Comparison of ENCODE assay signal across 21 cellular contexts in the genomic region with DNA sequence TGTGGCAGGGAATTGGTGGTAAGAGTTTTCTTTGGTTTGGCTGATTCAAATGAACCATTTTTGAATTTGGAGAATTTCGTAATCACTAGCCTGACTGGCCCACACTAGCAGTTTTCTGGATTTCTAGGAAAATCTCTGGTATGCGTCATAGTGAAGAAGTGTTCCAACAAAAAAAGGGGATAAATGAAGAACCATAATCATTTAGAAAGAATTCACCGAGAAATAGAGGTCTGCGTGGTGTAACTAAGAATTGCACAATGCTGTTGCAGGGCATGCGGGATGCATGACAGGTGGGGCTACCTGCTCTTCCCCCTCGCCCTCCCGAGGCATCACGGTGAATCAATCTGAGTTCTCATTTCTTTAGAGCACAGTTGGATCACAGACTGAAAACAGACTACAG.
DNase-seq lines count a peak whose midpoint lies in the region; ATAC-seq and TF ChIP-seq lines count a peak whose summit lies in the region.
"Had no signal": no experiment of that assay in that cellular context is flagged by ENCODE, and none has a peak within 500 bp of the region (broad histone marks: within the 10 kb centered on the region; RNA-seq: fewer than 3 reads in every experiment).

No MANE protein-coding gene starts in this region.

- no peaks in the 10 kb centered on the region for H3K4me1 Mint-ChIP-seq in CD4-positive, alpha-beta T cell (ENCODE audit: low read depth)
- H3K4me1 Mint-ChIP-seq: natural killer cell had no signal

- H3K36me3 ChIP-seq in IMR-90 (ENCODE audit: control insufficient read depth, insufficient read depth, low read length), result no peaks in the 10 kb centered on the region
- H3K36me3 ChIP-seq: BLaER1 treated with 17β-estradiol and CSF1 and Interleukin-3, amounts not matched to agents 10 nM and 100 nM; tibial nerve had no signal

- H2AK5ac ChIP-seq in IMR-90 (ENCODE audit: low read depth, low read length), result peak overlapping the region; percentile 63

- H2AFZ ChIP-seq in IMR-90 (replicated peaks; ENCODE audit: low read length, poor library complexity), result no peak overlapping the region

- H3K56ac ChIP-seq in IMR-90 (ENCODE audit: extremely low read depth, insufficient read depth, low read length), result no peak overlapping the region

- H2BK5ac ChIP-seq in IMR-90 (ENCODE audit: low read depth, low read length, poor library complexity, severe bottlenecking), result peak overlapping the region; percentile 83

- H3K14ac ChIP-seq in IMR-90 (replicated peaks; ENCODE audit: low read depth, low read length), result no peak overlapping the region

- peaks cover 0 to 14% of the 10 kb centered on the region in 2 experiments; a peak in 1 of 4 replicates for H3K79me1 ChIP-seq in IMR-90 (ENCODE audit: low read depth in 1 of 2, low read length in 2 of 2)

- DNase-seq in EH (ENCODE audit: low read depth) (peak; percentile 73), IMR-90 (peak; percentile 66), fibroblast of peridontal ligament (ENCODE audit: extremely low read depth) (peak; percentile 91), sciatic nerve (ENCODE audit: low spot score) (no peak)
- no peak for DNase-seq in CD4-positive, alpha-beta T cell
- DNase-seq: activated CD4-positive, alpha-beta T cell treated with anti-CD3 and anti-CD28 coated beads, Interleukin-2, amount 50 U/mL, for 1 hour; activated CD8-positive, alpha-beta memory T cell treated with anti-CD3 and anti-CD28 coated beads, Interleukin-2, amount 50 U/mL, for 4 hours; kidney glomerular epithelial cell; mesendoderm; natural killer cell; NCI-H187; posterior cingulate gyrus; small intestine; stimulated activated CD4-positive, alpha-beta T cell treated with anti-CD3 and anti-CD28 coated beads, Interleukin-2, amount 100 ng/mL, for 48 hours; stimulated activated naive CD8-positive, alpha-beta T cell treated with anti-CD3 and anti-CD28 coated beads, Interleukin-15, Interleukin-2, amounts not matched to agents 100 U/mL and 50 U/mL, for 24 hours had no signal

- TF ChIP-seq POLR2A in IMR-90 (IDR thresholded peaks at IDR 0.05; ENCODE audit: low read depth, low read length), result no peak

- H2BK120ac ChIP-seq in IMR-90 (ENCODE audit: low read depth, low read length), result peak overlapping the region; percentile 72; the same call in 1 of the 2 replicates

- no peak overlapping the region for H2AK9ac ChIP-seq in IMR-90 (replicated peaks; ENCODE audit: low read depth, low read length, poor library complexity)

- H2BK20ac ChIP-seq in IMR-90 (ENCODE audit: low read depth, low read length), result peak overlapping the region; percentile 81; the same call in 1 of the 2 replicates

- H2BK15ac ChIP-seq in IMR-90 (ENCODE audit: low read depth, low read length), result peak overlapping the region; percentile 42; the same call in 1 of the 3 replicates

- TF ChIP-seq CTCF in IMR-90 (conservative IDR thresholded peaks at IDR 0.05; ENCODE audit: low read depth, low read length), result no peak
- TF ChIP-seq CTCF in CD4-positive, alpha-beta T cell (IDR thresholded peaks at IDR 0.05), result no peak

- H3K9ac ChIP-seq in IMR-90 (ENCODE audit: low read depth, low read length), result no peak overlapping the region
- H3K9ac ChIP-seq: BLaER1 treated with 17β-estradiol and CSF1 and Interleukin-3, amounts not matched to agents 10 nM and 100 nM had no signal

- ATAC-seq in IMR-90 (ENCODE audit: low read depth) (no peak), sciatic nerve (peak; percentile 85), GM18502 (IDR thresholded peaks at IDR 0.05; ENCODE audit: poor library complexity, unreplicated experiment) (no peak), HG03280 (IDR thresholded peaks at IDR 0.05; ENCODE audit: unreplicated experiment) (no peak)
- no peak for ATAC-seq in CD4-positive, alpha-beta T cell (ENCODE audit: poor library complexity)
- ATAC-seq: K562; natural killer cell; stimulated activated naive CD8-positive, alpha-beta T cell treated with anti-CD3 and anti-CD28 coated beads, Interleukin-15, Interleukin-2, amounts not matched to agents 100 U/mL and 50 U/mL, for 24 hours had no signal

- H3K23ac ChIP-seq in IMR-90 (ENCODE audit: low read depth, low read length), result no peak overlapping the region

- no peak overlapping the region for H3K4me2 ChIP-seq in IMR-90 (ENCODE audit: low read depth, low read length)
- H3K4me2 ChIP-seq: BLaER1 treated with 17β-estradiol and CSF1 and Interleukin-3, amounts not matched to agents 10 nM and 100 nM had no signal

- peaks cover 16% of the 10 kb centered on the region for H3K9me1 ChIP-seq in IMR-90 (ENCODE audit: insufficient read depth, low read length)

- intact Hi-C loops in IMR-90 (cut with micrococcal nuclease), result no loop called here
- intact Hi-C loops in sciatic nerve (cut with DNase I), result no loop called here
- intact Hi-C loops in CD4-positive, alpha-beta T cell (cut with DNase I, micrococcal nuclease), result no loop called here

- H4K20me1 ChIP-seq in IMR-90 (ENCODE audit: insufficient read depth, low read length), result no peaks in the 10 kb centered on the region
- H4K20me1 ChIP-seq: BLaER1 treated with 17β-estradiol and CSF1 and Interleukin-3, amounts not matched to agents 10 nM and 100 nM had no signal

- peak overlapping the region; percentile 84 for H4K5ac ChIP-seq in IMR-90 (ENCODE audit: low read depth, low read length)

- CTCF ChIA-PET in IMR-90 (lab: Yijun Ruan, JAX), result no interaction called here
- CTCF ChIA-PET in CD4-positive, alpha-beta T cell (lab: Charles Lee), result no interaction called here

- H3K4me3 Mint-ChIP-seq in CD4-positive, alpha-beta T cell, result no peak overlapping the region
- H3K4me3 Mint-ChIP-seq: natural killer cell; T-helper 1 cell treated with Interleukin-12 subunit alpha and Interleukin-12 subunit beta and Interleukin-4 antibody, amounts not matched to agents 30 μg/mL and 1 μg/mL, for 36 hours had no signal

- no peaks in the 10 kb centered on the region for H3K36me3 Mint-ChIP-seq in CD4-positive, alpha-beta T cell (ENCODE audit: low read depth)
- H3K36me3 Mint-ChIP-seq: natural killer cell had no signal

- in situ Hi-C loops in IMR-90 (cut with MboI; ENCODE audit: low sequenced_read_pairs), result no loop called here

- POLR2A ChIA-PET in IMR-90 (lab: Charles Lee; ENCODE audit: unreplicated experiment), result no interaction called here
- POLR2A ChIA-PET in CD4-positive, alpha-beta T cell (lab: Charles Lee), result no interaction called here

- peak overlapping the region; percentile 61; the same call in 1 of the 2 replicates for H3K27ac ChIP-seq in IMR-90 (ENCODE audit: insufficient read depth, low read length)
- H3K27ac ChIP-seq in CD4-positive, alpha-beta T cell (ENCODE audit: low read depth, low read length), result no peak overlapping the region
- H3K27ac ChIP-seq: BLaER1 treated with 17β-estradiol and CSF1 and Interleukin-3, amounts not matched to agents 10 nM and 100 nM; tibial nerve had no signal

- H3K27me3 Mint-ChIP-seq in CD4-positive, alpha-beta T cell, result no peaks in the 10 kb centered on the region

- no peaks in the 10 kb centered on the region for H3K9me3 ChIP-seq in IMR-90 (ENCODE audit: control insufficient read depth, insufficient read depth, low read length)
- no peaks in the 10 kb centered on the region for H3K9me3 ChIP-seq in CD4-positive, alpha-beta T cell (ENCODE audit: control insufficient read depth, low read length)
- H3K9me3 ChIP-seq: BLaER1 treated with 17β-estradiol and CSF1 and Interleukin-3, amounts not matched to agents 10 nM and 100 nM; tibial nerve had no signal

- peaks cover 6% of the 10 kb centered on the region for H3K9me3 Mint-ChIP-seq in CD4-positive, alpha-beta T cell
- H3K9me3 Mint-ChIP-seq: T-helper 1 cell treated with Interleukin-12 subunit alpha and Interleukin-12 subunit beta and Interleukin-4 antibody, amounts not matched to agents 30 μg/mL and 1 μg/mL, for 36 hours had no signal

- no peak overlapping the region for H3K4me3 ChIP-seq in IMR-90 (ENCODE audit: insufficient read depth, low read depth, low read length)
- H3K4me3 ChIP-seq: BLaER1 treated with 17β-estradiol and CSF1 and Interleukin-3, amounts not matched to agents 10 nM and 100 nM; K562; tibial nerve had no signal

- H4K8ac ChIP-seq in IMR-90 (ENCODE audit: low read depth in 2 of 2, low read length in 2 of 2), result no peak overlapping the region; a peak in 1 of 4 replicates

- dilution Hi-C loops in IMR-90 (cut with HindIII; ENCODE audit: low sequenced_read_pairs, unreplicated experiment), result no loop called here

- H3K27me3 ChIP-seq in IMR-90 (ENCODE audit: control insufficient read depth, insufficient read depth, low read length), result no peaks in the 10 kb centered on the region
- H3K27me3 ChIP-seq in CD4-positive, alpha-beta T cell (ENCODE audit: control insufficient read depth, insufficient read depth, low read length), result no peaks in the 10 kb centered on the region
- H3K27me3 ChIP-seq: BLaER1 treated with 17β-estradiol and CSF1 and Interleukin-3, amounts not matched to agents 10 nM and 100 nM; tibial nerve had no signal

- H3K27ac Mint-ChIP-seq in CD4-positive, alpha-beta T cell, result no peak overlapping the region
- H3K27ac Mint-ChIP-seq: natural killer cell; T-helper 1 cell treated with Interleukin-12 subunit alpha and Interleukin-12 subunit beta and Interleukin-4 antibody, amounts not matched to agents 30 μg/mL and 1 μg/mL, for 36 hours had no signal

- 90% methylated on average over 2 of the region's 8 CpGs; no CpG with 5 or more reads in 1 of the 2 experiments for WGBS in IMR-90 (ENCODE audit: extremely low coverage in 2 of 2, insufficient read length in 1 of 2), 2 experiments

- H3K18ac ChIP-seq in IMR-90 (ENCODE audit: low read depth, low read length), result peak overlapping the region; percentile 79

- BruUV-seq in IMR-90 (replicated peaks; lab: Mats Ljungman, UMichigan), result no TSS peak

- H3K4ac ChIP-seq in IMR-90 (ENCODE audit: low read depth, low read length), result peak overlapping the region; percentile 51

- 0 out of 2 replicates have a peak overlapping the region, but pooled peaks have one; percentile 10 for H4K91ac ChIP-seq in IMR-90 (ENCODE audit: insufficient read depth, low read depth, low read length)

- peaks cover 26% of the 10 kb centered on the region for H3K4me1 ChIP-seq in IMR-90 (ENCODE audit: control insufficient read depth, insufficient read depth, low read length)
- H3K4me1 ChIP-seq: BLaER1 treated with 17β-estradiol and CSF1 and Interleukin-3, amounts not matched to agents 10 nM and 100 nM; tibial nerve had no signal

- no peak for TF ChIP-seq RAD21 in IMR-90 (IDR thresholded peaks at IDR 0.05; ENCODE audit: low read length)

TF ChIP-seq in IMR-90, 13 proteins besides CTCF, POLR2A, EP300 and RAD21 (continues in another document):
- TF ChIP-seq, protein P1, sequence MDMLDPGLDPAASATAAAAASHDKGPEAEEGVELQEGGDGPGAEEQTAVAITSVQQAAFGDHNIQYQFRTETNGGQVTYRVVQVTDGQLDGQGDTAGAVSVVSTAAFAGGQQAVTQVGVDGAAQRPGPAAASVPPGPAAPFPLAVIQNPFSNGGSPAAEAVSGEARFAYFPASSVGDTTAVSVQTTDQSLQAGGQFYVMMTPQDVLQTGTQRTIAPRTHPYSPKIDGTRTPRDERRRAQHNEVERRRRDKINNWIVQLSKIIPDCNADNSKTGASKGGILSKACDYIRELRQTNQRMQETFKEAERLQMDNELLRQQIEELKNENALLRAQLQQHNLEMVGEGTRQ (IDR thresholded peaks at IDR 0.05; ENCODE audit: low read depth, low read length), result no peak
- TF ChIP-seq CEBPB (IDR thresholded peaks at IDR 0.05; ENCODE audit: low read depth, low read length) (peak; percentile 84), RCOR1 (IDR thresholded peaks at IDR 0.05; ENCODE audit: insufficient replicate concordance, low read length) (no peak), MXI1 (IDR thresholded peaks at IDR 0.05; ENCODE audit: borderline replicate concordance, low read depth, low read length) (no peak)

Comparison
In these comparisons a context has a peak if more than half of its experiments do, and no peak if none do; other contexts are left out.
1. DNase-seq: peak in EH (single experiment), IMR-90 (single experiment) and fibroblast of peridontal ligament (single experiment); none in sciatic nerve (single experiment) and CD4-positive, alpha-beta T cell (0 of 10).